Comparison of ENCODE assay signal across 11 cellular contexts in the genomic region with DNA sequence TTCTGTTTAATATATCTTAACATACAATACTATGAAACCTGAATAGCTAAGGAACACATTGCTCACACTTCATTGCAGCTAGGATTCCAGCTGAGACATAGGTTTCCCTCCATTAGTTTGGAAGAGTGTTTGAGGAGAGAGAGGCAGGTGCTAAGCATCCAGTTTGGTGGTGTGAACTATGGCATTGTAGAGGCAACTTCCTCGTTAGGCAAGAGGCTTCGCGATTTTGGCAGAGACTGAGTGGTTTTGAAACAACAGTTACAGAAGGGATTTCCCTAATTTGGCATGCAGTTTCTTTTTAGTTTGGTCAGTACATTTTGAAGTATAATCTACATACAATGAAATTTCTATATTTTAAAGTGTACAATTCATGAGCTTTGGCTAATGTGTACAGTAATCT.
DNase-seq lines count a peak whose midpoint lies in the region; ATAC-seq lines count a peak whose summit lies in the region.
"Had no signal": no experiment of that assay in that cellular context is flagged by ENCODE, and none has a peak within 500 bp of the region (broad histone marks: within the 10 kb centered on the region; RNA-seq: fewer than 3 reads in every experiment).

No MANE protein-coding gene starts in this region.

- H3K4me1 Mint-ChIP-seq in activated T-cell treated with anti-CD3 and anti-CD28 coated beads, Interleukin-2, amount 50 U/mL, for 72 hours (ENCODE audit: low read depth), result peaks cover 14% of the 10 kb centered on the region
- H3K4me1 Mint-ChIP-seq in memory B cell, result peaks cover 6% of the 10 kb centered on the region

- DNase-seq in activated T-cell treated with anti-CD3 and anti-CD28 coated beads, Interleukin-2, amount 50 U/mL, for 72 hours, result peak; percentile 11 to 19
- DNase-seq in activated T-cell treated with anti-CD3 and anti-CD28 coated beads, Interleukin-2, amount 50 U/mL, for 48 hours, result no peak
- peak in 1 of 2 donors; percentile 1 for DNase-seq in memory B cell (ENCODE audit: low spot score in 2 of 2)
- no peak for DNase-seq in nucleus accumbens (lab: John Stamatoyannopoulos, UW)
- DNase-seq in COLO668 (lab: John Stamatoyannopoulos, UW; ENCODE audit: unreplicated experiment), result no peak
- no peak for DNase-seq in NCI-H524 (lab: John Stamatoyannopoulos, UW)
- DNase-seq: heart left ventricle, NCI-H446, SW 1271 had no signal

- no peak overlapping the region for H3K27ac Mint-ChIP-seq in activated T-cell treated with anti-CD3 and anti-CD28 coated beads, Interleukin-2, amount 50 U/mL, for 72 hours
- H3K27ac Mint-ChIP-seq in memory B cell, result no peak overlapping the region

- peaks cover 0 to 2% of the 10 kb centered on the region in 2 donors for H3K9me3 Mint-ChIP-seq in activated T-cell treated with anti-CD3 and anti-CD28 coated beads, Interleukin-2, amount 50 U/mL, for 72 hours
- H3K9me3 Mint-ChIP-seq in memory B cell, result peaks cover 2% of the 10 kb centered on the region

- H3K36me3 Mint-ChIP-seq in activated T-cell treated with anti-CD3 and anti-CD28 coated beads, Interleukin-2, amount 50 U/mL, for 72 hours (ENCODE audit: insufficient read depth in 2 of 2), result peaks cover 2% of the 10 kb centered on the region in 2 donors
- H3K36me3 Mint-ChIP-seq in memory B cell, result peaks cover 2% of the 10 kb centered on the region

- peak in 1 of 2 donors; percentile 62 for ATAC-seq in activated T-cell treated with anti-CD3 and anti-CD28 coated beads, Interleukin-2, amount 50 U/mL, for 72 hours (replicated peaks in 1 of 2)
- peak; percentile 87 for ATAC-seq in GM21723 (IDR thresholded peaks at IDR 0.05; ENCODE audit: unreplicated experiment)
- peak; percentile 93 for ATAC-seq in HG03432 (IDR thresholded peaks at IDR 0.05; ENCODE audit: unreplicated experiment)
- ATAC-seq in memory B cell (ENCODE audit: low read depth), result peak; percentile 81
- ATAC-seq: heart left ventricle had no signal

- no peak overlapping the region for H3K4me3 Mint-ChIP-seq in activated T-cell treated with anti-CD3 and anti-CD28 coated beads, Interleukin-2, amount 50 U/mL, for 72 hours
- no peak overlapping the region for H3K4me3 Mint-ChIP-seq in memory B cell

- peaks cover 4% of the 10 kb centered on the region for H3K27me3 Mint-ChIP-seq in activated T-cell treated with anti-CD3 and anti-CD28 coated beads, Interleukin-2, amount 50 U/mL, for 72 hours (ENCODE audit: low read depth)
- no peaks in the 10 kb centered on the region for H3K27me3 Mint-ChIP-seq in memory B cell

Comparison
In these comparisons a context has a peak if more than half of its experiments do, and no peak if none do; other contexts are left out.
1. DNase-seq: peak in activated T-cell treated with anti-CD3 and anti-CD28 coated beads, Interleukin-2, amount 50 U/mL, for 72 hours (2 of 2); none in activated T-cell treated with anti-CD3 and anti-CD28 coated beads, Interleukin-2, amount 50 U/mL, for 48 hours (0 of 2), nucleus accumbens (0 of 56), COLO668 (single experiment) and NCI-H524 (0 of 2).